Comparison of ENCODE assay signal across 29 cellular contexts in genomic region chr5:18420711-18421110, GRCh38.
"Had no signal": no experiment of that assay in that cellular context is flagged by ENCODE, and none has a peak within 500 bp of the region (broad histone marks: within the 10 kb centered on the region; RNA-seq: fewer than 3 reads in every experiment).

No MANE protein-coding gene starts in this region.

- DNase-seq: activated CD4-positive, alpha-beta memory T cell treated with anti-CD3 and anti-CD28 coated beads for 36 hours; activated CD4-positive, alpha-beta T cell treated with anti-CD3 and anti-CD28 coated beads for 36 hours; activated CD4-positive, alpha-beta T cell treated with anti-CD3 and anti-CD28 coated beads, Interleukin-2, amount 10 ng/mL, durations not matched to agents 24 days and 14 days; activated CD4-positive, CD25-positive, alpha-beta regulatory T cell; activated CD4-positive, CD25-positive, alpha-beta regulatory T cell treated with anti-CD3 and anti-CD28 coated beads, Interleukin-2, amount 50 U/mL, for 72 hours; activated CD8-positive, alpha-beta memory T cell treated with anti-CD3 and anti-CD28 coated beads, Interleukin-2, amount 10 ng/mL, durations not matched to agents 7 days and 5 days; activated CD8-positive, alpha-beta memory T cell treated with anti-CD3 and anti-CD28 coated beads, Interleukin-2, amount 50 U/mL, for 4 hours; activated CD8-positive, alpha-beta T cell treated with anti-CD3 and anti-CD28 coated beads, Interleukin-2, amount 10 ng/mL, durations not matched to agents 7 days and 5 days; activated effector memory CD4-positive, alpha-beta T cell treated with anti-CD3 and anti-CD28 coated beads, Interleukin-2, amount 50 U/mL, for 16 hours; activated naive CD4-positive, alpha-beta T cell treated with anti-CD3 and anti-CD28 coated beads for 36 hours; activated naive CD8-positive, alpha-beta T cell treated with anti-CD3 and anti-CD28 coated beads for 36 hours; activated naive CD8-positive, alpha-beta T cell treated with anti-CD3 and anti-CD28 coated beads, Interleukin-2, amount 50 U/mL, for 24 hours; activated T-cell treated with anti-CD3 and anti-CD28 coated beads, Interleukin-2, amount 50 U/mL, for 1 hour; activated T-cell treated with anti-CD3 and anti-CD28 coated beads, Interleukin-2, amount 50 U/mL, for 48 hours; adrenal gland; amygdala; aorta; body of pancreas; caudate nucleus; cortex of kidney; dermis blood vessel endothelial cell; effector CD4-positive, alpha-beta T cell; effector memory CD8-positive, alpha-beta T cell; esophagus squamous epithelium; head of caudate nucleus; T-helper 2 cell had no signal

- H3K4me3 ChIP-seq: adrenal gland, body of pancreas, esophagus squamous epithelium had no signal

- H3K36me3 ChIP-seq: adrenal gland, esophagus squamous epithelium had no signal

- H3K9me3 ChIP-seq: adrenal gland, body of pancreas, esophagus squamous epithelium had no signal

- H3K4me1 ChIP-seq: adrenal gland, body of pancreas, esophagus squamous epithelium had no signal

- H3K27me3 ChIP-seq: adrenal gland, body of pancreas, esophagus squamous epithelium had no signal

- H3K27ac ChIP-seq: adrenal gland, body of pancreas, epithelial cell of prostate, esophagus squamous epithelium had no signal

- ATAC-seq: activated CD4-positive, alpha-beta T cell treated with anti-CD3 and anti-CD28 coated beads for 36 hours; activated CD8-positive, alpha-beta memory T cell treated with anti-CD3 and anti-CD28 coated beads, Interleukin-2, amount 10 ng/mL, durations not matched to agents 7 days and 5 days; activated CD8-positive, alpha-beta T cell treated with anti-CD3 and anti-CD28 coated beads, Interleukin-2, amount 10 ng/mL, durations not matched to agents 7 days and 5 days; activated naive CD8-positive, alpha-beta T cell treated with anti-CD3 and anti-CD28 coated beads, Interleukin-2, amount 50 U/mL, for 24 hours; body of pancreas; effector memory CD8-positive, alpha-beta T cell had no signal

- FAIRE-seq: colon, frontal cortex had no signal
